ENCODE assay signal across 35 cellular contexts in the genomic region with DNA sequence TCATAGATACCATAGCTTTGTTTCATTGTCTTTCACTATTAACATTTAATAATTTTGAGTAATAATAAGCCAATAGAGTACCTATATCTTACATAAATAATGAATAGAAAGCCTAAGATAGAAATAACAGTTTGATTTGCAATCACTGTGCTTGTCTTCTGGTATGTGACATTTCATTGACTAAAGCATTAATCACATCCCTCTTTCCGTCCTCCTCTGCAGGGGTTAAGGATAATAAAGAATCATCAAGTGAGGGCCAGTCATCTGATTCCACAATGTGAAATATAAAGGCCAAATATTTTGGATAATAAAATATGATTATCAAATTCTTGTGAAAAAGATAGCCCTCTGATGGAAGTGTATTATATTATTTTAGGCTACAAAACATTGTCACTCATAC.
DNase-seq lines count a peak whose midpoint lies in the region; ATAC-seq, FAIRE-seq and TF ChIP-seq lines count a peak whose summit lies in the region.
"Had no signal": no experiment of that assay in that cellular context is flagged by ENCODE, and none has a peak within 500 bp of the region (broad histone marks: within the 10 kb centered on the region; RNA-seq: fewer than 3 reads in every experiment).

No MANE protein-coding gene starts in this region.

- no peak for ATAC-seq in GM19467 (IDR thresholded peaks at IDR 0.05; ENCODE audit: unreplicated experiment)
- ATAC-seq: A549; effector memory CD8-positive, alpha-beta T cell; esophagus mucosa; gastroesophageal sphincter; left lung; right cardiac atrium had no signal

- no peak overlapping the region for H3K4me3 ChIP-seq in bronchial epithelial cell (ENCODE audit: low read depth, low read length)
- H3K4me3 ChIP-seq: A549, cardiac muscle cell, gastroesophageal sphincter, left lung, neural progenitor cell, stomach, uterus had no signal

- no peak for TF ChIP-seq CTCF in bronchial epithelial cell (IDR thresholded peaks at IDR 0.05; ENCODE audit: insufficient read depth, low read length, severe bottlenecking)

- no peaks in the 10 kb centered on the region for H3K36me3 ChIP-seq in bronchial epithelial cell (ENCODE audit: control insufficient read depth, insufficient read depth, low read length)
- H3K36me3 ChIP-seq: cardiac muscle cell, gastroesophageal sphincter, left lung, neural progenitor cell, stomach, uterus had no signal

- H3K27me3 ChIP-seq in bronchial epithelial cell (ENCODE audit: control insufficient read depth, insufficient read depth, low read length) = no peaks in the 10 kb centered on the region
- H3K27me3 ChIP-seq: cardiac muscle cell, gastroesophageal sphincter, left lung, neural progenitor cell, stomach, uterus had no signal

- FAIRE-seq in bronchial epithelial cell (lab: Jason Lieb, UNC) = no peak
- FAIRE-seq: A549, H54 had no signal

- peak; percentile 67 for DNase-seq in EH (ENCODE audit: low read depth)
- DNase-seq in LHCN-M2 (ENCODE audit: low read depth) = peak; percentile 78
- peak; percentile 52 for DNase-seq in bronchial epithelial cell (ENCODE audit: low read depth)
- peak; percentile 59 for DNase-seq in iris pigment epithelial cell (ENCODE audit: low read depth)
- DNase-seq in amniotic stem cell (lab: John Stamatoyannopoulos, UW) = no peak
- no peak for DNase-seq in hippocampal formation (lab: John Stamatoyannopoulos, UW)
- no peak for DNase-seq in stimulated activated naive CD4-positive, alpha-beta T cell treated with Interleukin-2 at 50 U/mL for 16 hours (lab: John Stamatoyannopoulos, UW)
- DNase-seq: activated CD4-positive, alpha-beta T cell treated with anti-CD3 and anti-CD28 coated beads, Interleukin-2, amount 10 ng/mL, durations not matched to agents 24 days and 14 days; activated effector memory CD4-positive, alpha-beta T cell treated with anti-CD3 and anti-CD28 coated beads, Interleukin-2, amount 50 U/mL, for 16 hours; activated T-cell treated with anti-CD3 and anti-CD28 coated beads, Interleukin-2, amount 50 U/mL, for 24 hours; AML-193; anterior cingulate cortex; Calu3; CD4-positive, CD25-positive, alpha-beta regulatory T cell; cortex of kidney; DMS79 treated with DMSO at 0.1 percent for 48 hours; effector memory CD8-positive, alpha-beta T cell; hypothalamus; immature natural killer cell; left lung; NCI-H2029; NCI-H526; right cardiac atrium; SHP77; stimulated activated CD8-positive, alpha-beta memory T cell treated with anti-CD3 and anti-CD28 coated beads, Interleukin-4, amount 100 ng/mL, for 48 hours; stomach; T-helper 9 cell; uterus had no signal

Comparison
In these comparisons a context has a peak if more than half of its experiments do, and no peak if none do; other contexts are left out.
1. DNase-seq: peak in EH (single experiment), LHCN-M2 (single experiment), bronchial epithelial cell (single experiment) and iris pigment epithelial cell (single experiment); none in amniotic stem cell (single experiment), hippocampal formation (0 of 2) and stimulated activated naive CD4-positive, alpha-beta T cell treated with Interleukin-2 at 50 U/mL for 16 hours (single experiment).